ENCODE assay signal across 24 cellular contexts in the genomic region with DNA sequence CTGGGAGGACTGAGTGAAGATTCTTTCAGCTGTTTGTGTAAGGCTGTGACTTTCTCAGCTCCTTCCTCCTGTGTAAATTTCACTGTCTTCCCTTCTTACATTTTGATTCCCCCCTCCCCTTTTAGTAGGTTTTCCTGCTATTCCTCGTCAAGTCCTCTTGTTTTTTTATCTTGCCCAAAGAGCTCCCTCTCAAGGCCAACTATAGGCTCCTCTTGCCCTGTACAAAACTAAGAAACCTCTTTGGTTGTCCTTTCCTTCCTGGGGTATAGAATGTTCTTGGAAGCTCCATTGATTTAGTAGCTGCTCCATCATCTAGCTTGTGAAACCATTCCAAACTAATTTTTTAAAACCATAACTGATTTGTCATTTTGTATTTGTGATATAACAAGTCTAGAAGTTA. TPM values are rescaled to one million over a fixed set of nuclear protein-coding genes. Genes with fewer than 3 reads are reported as not detected.
DNase-seq lines count a peak whose midpoint lies in the region; ATAC-seq and TF ChIP-seq lines count a peak whose summit lies in the region.
"Had no signal": no experiment of that assay in that cellular context is flagged by ENCODE, and none has a peak within 500 bp of the region (broad histone marks: within the 10 kb centered on the region; RNA-seq: fewer than 3 reads in every experiment).

No MANE protein-coding gene starts in this region.

- peaks cover 11% of the 10 kb centered on the region for H3K4me1 ChIP-seq in A673 (ENCODE audit: insufficient read depth, low read length, poor library complexity, severe bottlenecking)
- peaks cover 2% of the 10 kb centered on the region; the same call in 1 of the 2 replicates for H3K4me1 ChIP-seq in H9 (ENCODE audit: insufficient read depth, low read length)
- H3K4me1 ChIP-seq: sigmoid colon had no signal

- no TSS peak for BruUV-seq in A673 (replicated peaks; lab: Mats Ljungman, UMichigan)

- no peaks in the 10 kb centered on the region for H3K23me2 ChIP-seq in H9 (ENCODE audit: insufficient read length, low read depth, low read length, poor library complexity, severe bottlenecking)

- peak; percentile 77 for ATAC-seq in WTC11
- ATAC-seq: GM12878; left cardiac atrium; naive thymus-derived CD8-positive, alpha-beta T cell had no signal

- H3K27me3 Mint-ChIP-seq in H9 (ENCODE audit: low read depth) (no peaks in the 10 kb centered on the region), WTC11 (ENCODE audit: low read depth) (no peaks in the 10 kb centered on the region)
- H3K27me3 Mint-ChIP-seq: memory B cell; naive thymus-derived CD8-positive, alpha-beta T cell had no signal

- no peak overlapping the region for H2BK20ac ChIP-seq in H9 (ENCODE audit: low read depth, low read length, poor library complexity, severe bottlenecking)

- H2BK12ac ChIP-seq in H9 (ENCODE audit: insufficient read length, low read depth, low read length): no peak overlapping the region

- no peak overlapping the region for H2BK5ac ChIP-seq in H9 (ENCODE audit: insufficient read length, low read length)

- CTCF ChIA-PET in A673 (lab: Charles Lee) (interaction anchor here (0.8 kb wide), 1 partner anchor 176 kb away, joined by 4 read pairs; no protein-coding TSS in a partner anchor), WTC11 (lab: Charles Lee) (interaction anchor here (0.5 to 2.0 kb wide), 8 partner anchors 17 to 215 kb away, joined by 3 to 9 read pairs (median 6); partner anchors contain the start of genes FNDC4 and PPM1G)

- intact Hi-C loops in A673 (cut with micrococcal nuclease; ENCODE audit: unreplicated experiment): no loop called here

- H3K9ac ChIP-seq in H9 (ENCODE audit: extremely low read depth, insufficient read length, low read length): no peak overlapping the region

- no peak overlapping the region for H4K8ac ChIP-seq in H9 (replicated peaks; ENCODE audit: insufficient read length, low read depth, low read length)

- H4K5ac ChIP-seq in H9 (ENCODE audit: insufficient read length, low read depth, low read length): no peak overlapping the region

- H3K79me1 ChIP-seq in H9 (ENCODE audit: insufficient read depth, low read depth, low read length, poor library complexity, severe bottlenecking): no peaks in the 10 kb centered on the region

- H2AK5ac ChIP-seq in H9 (ENCODE audit: insufficient read length, low read length): no peak overlapping the region

- H2BK120ac ChIP-seq in H9 (ENCODE audit: low read depth, low read length, poor library complexity, severe bottlenecking): no peak overlapping the region

- no peak overlapping the region for H3K27ac ChIP-seq in A673 (ENCODE audit: low read depth, low read length, poor library complexity, severe bottlenecking)
- no peak overlapping the region for H3K27ac ChIP-seq in H9 (ENCODE audit: insufficient read length, low read depth, low read length)
- H3K27ac ChIP-seq: esophagus squamous epithelium, sigmoid colon, suprapubic skin had no signal

- POLR2A ChIA-PET in A673 (lab: Charles Lee; ENCODE audit: low non-redundant PET): no interaction called here
- POLR2A ChIA-PET in WTC11 (lab: Charles Lee): no interaction called here

- no peaks in the 10 kb centered on the region for H3K79me2 ChIP-seq in H9 (ENCODE audit: insufficient read depth, low read length)

- H3K9me3 ChIP-seq in A673 (ENCODE audit: low read depth, low read length, poor library complexity, severe bottlenecking) (no peaks in the 10 kb centered on the region), H9 (ENCODE audit: control insufficient read depth, low read depth, low read length) (no peaks in the 10 kb centered on the region)
- H3K9me3 ChIP-seq: esophagus squamous epithelium, HAP-1, sigmoid colon, suprapubic skin had no signal

- H3T11ph ChIP-seq in H9 (ENCODE audit: low read length): no peak overlapping the region

- DNase-seq in A673 (ENCODE audit: low spot score) (no peak), H9 (no peak), WTC11 (ENCODE audit: low spot score) (no peak), fibroblast of mammary gland (ENCODE audit: low read depth) (no peak), NCI-H2171 (lab: John Stamatoyannopoulos, UW) (no peak), NCI-H774 (lab: John Stamatoyannopoulos, UW) (no peak), NCI-H2196 treated with DMSO at 0.1 percent for 48 hours (lab: John Stamatoyannopoulos, UW; ENCODE audit: unreplicated experiment) (no peak), SKM-1 (lab: John Stamatoyannopoulos, UW; ENCODE audit: unreplicated experiment) (no peak)
- DNase-seq: activated CD4-positive, alpha-beta T cell treated with anti-CD3 and anti-CD28 coated beads, Interleukin-2, amount 50 U/mL, for 1 hour; central memory CD4-positive, alpha-beta T cell; DMS 273 treated with DMSO at 0.1 percent for 48 hours; effector CD8-positive, alpha-beta T cell; esophagus squamous epithelium; GDM1; left cardiac atrium; naive thymus-derived CD8-positive, alpha-beta T cell; NCI-H1105 treated with DMSO at 0.1 percent for 48 hours; NCI-H2081 treated with DMSO at 0.1 percent for 48 hours; posterior cingulate gyrus; sigmoid colon had no signal

- no peak overlapping the region for H4K91ac ChIP-seq in H9 (ENCODE audit: insufficient read length, low read depth, low read length)

- no CpG with 5 or more reads among the region's 1 CpG for WGBS in H9 (ENCODE audit: extremely low coverage, insufficient read length, low lambda C conversion rate)

- H3K4me1 Mint-ChIP-seq in H9 (peaks cover 8 to 22% of the 10 kb centered on the region in 2 experiments; a peak in 3 of 4 replicates), WTC11 (peaks cover 13% of the 10 kb centered on the region)
- H3K4me1 Mint-ChIP-seq: memory B cell had no signal

- H3K23ac ChIP-seq in H9 (ENCODE audit: insufficient read length, low read depth, low read length): no peak overlapping the region

- no peak overlapping the region for H3K18ac ChIP-seq in H9 (ENCODE audit: insufficient read length, low read depth, low read length)

- no peaks in the 10 kb centered on the region for H4K20me1 ChIP-seq in H9 (ENCODE audit: control insufficient read depth, insufficient read depth, insufficient read length)

- no peaks in the 10 kb centered on the region for H3K9me3 Mint-ChIP-seq in H9
- no peaks in the 10 kb centered on the region for H3K9me3 Mint-ChIP-seq in WTC11
- H3K9me3 Mint-ChIP-seq: memory B cell; naive thymus-derived CD8-positive, alpha-beta T cell had no signal

- H3K14ac ChIP-seq in H9 (ENCODE audit: insufficient read depth, low read length): no peak overlapping the region

- H3K56ac ChIP-seq in H9 (ENCODE audit: insufficient read length, low read depth, low read length): no peak overlapping the region

- H3K27me3 ChIP-seq in A673 (replicated peaks; ENCODE audit: insufficient read depth, low read depth, low read length, poor library complexity) (no peaks in the 10 kb centered on the region), H9 (ENCODE audit: insufficient read depth, low read length) (no peaks in the 10 kb centered on the region; the same call in 1 of the 2 replicates)
- H3K27me3 ChIP-seq: esophagus squamous epithelium, sigmoid colon, suprapubic skin had no signal

- peaks cover 59% of the 10 kb centered on the region for H3K36me3 ChIP-seq in A673 (ENCODE audit: insufficient read depth, low read length, poor library complexity, severe bottlenecking)

- no peak overlapping the region for H3K4me2 ChIP-seq in H9 (ENCODE audit: insufficient read depth, insufficient read length, low read length)

- 0 out of 2 replicates have a peak, but pooled peaks have one; percentile 23 for TF ChIP-seq CTCF in A673 (conservative IDR thresholded peaks at IDR 0.05; ENCODE audit: low read depth, low read length)
- TF ChIP-seq CTCF in H9 (conservative IDR thresholded peaks at IDR 0.05): peak; percentile 34; the same call in 2 of the 3 replicates
- no peak for TF ChIP-seq CTCF in WTC11 (IDR thresholded peaks at IDR 0.05)
- peak; percentile 8 for TF ChIP-seq CTCF in fibroblast of mammary gland (conservative IDR thresholded peaks at IDR 0.05; ENCODE audit: control insufficient read depth, insufficient read depth, low read depth, low read length)

- H3K4me3 ChIP-seq in A673 (ENCODE audit: low read depth, low read length, poor library complexity, severe bottlenecking): no peak overlapping the region
- no peak overlapping the region for H3K4me3 ChIP-seq in fibroblast of mammary gland (ENCODE audit: control insufficient read depth, low read depth, low read length)
- H3K4me3 ChIP-seq: esophagus squamous epithelium, GM12878, HAP-1, sigmoid colon, suprapubic skin had no signal

- H3K36me3 Mint-ChIP-seq in H9 (ENCODE audit: insufficient read depth in 1 of 3, low read depth in 3 of 3): peaks cover 25 to 66% (median 55%) of the 10 kb centered on the region in 3 experiments; a peak in 6 of 7 replicates
- H3K36me3 Mint-ChIP-seq in WTC11: peaks cover 26% of the 10 kb centered on the region

- no peak overlapping the region for H3K4ac ChIP-seq in H9 (ENCODE audit: low read depth, low read length)

- H3K4me3 Mint-ChIP-seq in H9: no peak overlapping the region
- H3K4me3 Mint-ChIP-seq in WTC11: no peak overlapping the region
- H3K4me3 Mint-ChIP-seq: memory B cell; naive thymus-derived CD8-positive, alpha-beta T cell had no signal

- H3K27ac Mint-ChIP-seq in H9 (no peak overlapping the region), WTC11 (no peak overlapping the region)
- H3K27ac Mint-ChIP-seq: memory B cell had no signal

- H2AFZ ChIP-seq in H9 (ENCODE audit: low read length): no peak overlapping the region

- no peak overlapping the region for H2BK15ac ChIP-seq in H9 (ENCODE audit: low read depth, low read length)

TF ChIP-seq in WTC11, 78 proteins besides CTCF, POLR2A, EP300 and RAD21 (continues in another document):
- TF ChIP-seq GABPB1 (CRISPR knock-in tag; IDR thresholded peaks at IDR 0.05) (no peak), GRHL2 (CRISPR knock-in tag; IDR thresholded peaks at IDR 0.05; ENCODE audit: insufficient replicate concordance, severe bottlenecking) (no peak), FOXK1 (CRISPR knock-in tag; IDR thresholded peaks at IDR 0.05) (no peak), SMAD3 (CRISPR knock-in tag; IDR thresholded peaks at IDR 0.05; ENCODE audit: borderline replicate concordance) (no peak)
- TF ChIP-seq, protein P1, sequence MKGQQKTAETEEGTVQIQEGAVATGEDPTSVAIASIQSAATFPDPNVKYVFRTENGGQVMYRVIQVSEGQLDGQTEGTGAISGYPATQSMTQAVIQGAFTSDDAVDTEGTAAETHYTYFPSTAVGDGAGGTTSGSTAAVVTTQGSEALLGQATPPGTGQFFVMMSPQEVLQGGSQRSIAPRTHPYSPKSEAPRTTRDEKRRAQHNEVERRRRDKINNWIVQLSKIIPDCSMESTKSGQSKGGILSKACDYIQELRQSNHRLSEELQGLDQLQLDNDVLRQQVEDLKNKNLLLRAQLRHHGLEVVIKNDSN (CRISPR knock-in tag; IDR thresholded peaks at IDR 0.05): no peak

RNA-seq across cellular contexts. Expression of gene CCDC121, which starts 7.3 kb away (rescaled TPM):
- total RNA-seq in A673 (2021): 3.3 and 4.4 TPM in 2 replicates
- total RNA-seq in H9 (2021): 1.2 and 1.6 TPM in 2 replicates
- 1.9 to 2.9 TPM (median 2.0 TPM) in 3 replicates for total RNA-seq in WTC11 (2021)

RNA-seq across cellular contexts. Expression of gene GPN1, which starts 7.3 kb away (rescaled TPM):
- total RNA-seq in A673 (2021): 49.8 and 61.1 TPM in 2 replicates
- total RNA-seq in H9 (2021): 45.5 and 48.5 TPM in 2 replicates
- 35.9 to 38.4 TPM (median 37.8 TPM) in 3 replicates for total RNA-seq in WTC11 (2021)

RNA-seq across cellular contexts. Expression of gene ZNF512, which starts 38.7 kb away (rescaled TPM):
- 61.3 TPM in 2 replicates for total RNA-seq in A673 (2021)
- 35.6 and 38.2 TPM in 2 replicates for total RNA-seq in H9 (2021)
- total RNA-seq in WTC11 (2021): 31.1 to 34.2 TPM (median 33.2 TPM) in 3 replicates

RNA-seq across cellular contexts. Expression of gene SUPT7L, which starts 41.9 kb away (rescaled TPM):
- total RNA-seq in A673 (2021) (33.1 and 34.0 TPM in 2 replicates), H9 (2021) (28.9 and 30.4 TPM in 2 replicates), WTC11 (2021) (22.6 to 24.1 TPM (median 23.8 TPM) in 3 replicates)

RNA-seq across cellular contexts. Expression of gene SLC4A1AP, which starts 42.2 kb away (rescaled TPM):
- total RNA-seq in A673 (2021) (29.7 and 30.4 TPM in 2 replicates), H9 (2021) (18.8 and 20.8 TPM in 2 replicates), WTC11 (2021) (17.8 to 20.1 TPM (median 19.3 TPM) in 3 replicates)
